In the genomic region with DNA sequence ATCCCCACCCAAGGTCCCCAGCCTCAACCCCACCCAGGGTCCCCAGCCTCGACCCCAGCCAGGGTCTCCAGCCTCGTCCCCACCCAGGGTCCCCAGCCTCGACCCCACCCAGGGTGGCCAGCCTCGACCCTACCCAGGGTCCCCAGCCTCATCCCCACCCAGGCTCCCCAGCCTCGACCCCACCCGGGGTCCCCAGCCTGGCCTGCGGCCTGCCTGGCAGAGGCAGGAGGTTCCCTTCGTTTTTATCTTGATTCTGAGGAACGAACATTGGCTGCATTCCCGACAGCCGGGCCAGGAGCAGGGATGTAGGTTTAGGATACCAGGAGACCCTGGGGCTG, we compare ENCODE assay signal across 26 cellular contexts.
"Had no signal": no experiment of that assay in that cellular context is flagged by ENCODE, and none has a peak within 500 bp of the region (broad histone marks: within the 10 kb centered on the region; RNA-seq: fewer than 3 reads in every experiment).

No MANE protein-coding gene starts in this region.

- DNase-seq: activated CD4-positive, alpha-beta memory T cell treated with anti-CD3 and anti-CD28 coated beads for 36 hours; activated CD4-positive, alpha-beta T cell treated with anti-CD3 and anti-CD28 coated beads, Interleukin-2, amount 10 ng/mL, durations not matched to agents 24 days and 14 days; activated CD4-positive, CD25-positive, alpha-beta regulatory T cell treated with anti-CD3 and anti-CD28 coated beads, Interleukin-2, amount 50 U/mL, for 72 hours; activated CD8-positive, alpha-beta memory T cell treated with anti-CD3 and anti-CD28 coated beads, Interleukin-2, amount 50 U/mL, for 48 hours; activated T-cell treated with anti-CD3 and anti-CD28 coated beads, Interleukin-2, amount 50 U/mL, for 24 hours; anterior cingulate cortex; body of pancreas; cerebellar nuclear complex; effector memory CD4-positive, alpha-beta T cell; stimulated activated CD4-positive, alpha-beta T cell treated with anti-CD3 and anti-CD28 coated beads, Interleukin-12 subunit alpha, Interleukin-12 subunit beta, amount 100 ng/mL, for 4 hours; stimulated activated CD4-positive, alpha-beta T cell treated with anti-CD3 and anti-CD28 coated beads, Interleukin-4, amount 100 ng/mL, for 1 hour; stimulated activated naive CD8-positive, alpha-beta T cell treated with anti-CD3 and anti-CD28 coated beads, Interleukin-15, Interleukin-2, amounts not matched to agents 100 U/mL and 50 U/mL, for 24 hours; T-helper 17 cell; T1000; uterus had no signal

- H3K4me3 ChIP-seq: body of pancreas, coronary artery, dorsolateral prefrontal cortex, hepatocyte, ovary, prostate gland, thoracic aorta, uterus had no signal

- H3K27ac ChIP-seq: body of pancreas, coronary artery, dorsolateral prefrontal cortex, hepatocyte, neutrophil, ovary, prostate gland, thoracic aorta, uterus had no signal

- H3K4me1 ChIP-seq: prostate gland, uterus had no signal

- H3K36me3 ChIP-seq: neutrophil, ovary, prostate gland, thoracic aorta, uterus had no signal

- ATAC-seq: body of pancreas; left lobe of liver; SK-N-SH treated with all-trans-retinoic acid at 6 μM for 48 hours; stimulated activated naive CD8-positive, alpha-beta T cell treated with anti-CD3 and anti-CD28 coated beads, Interleukin-15, Interleukin-2, amounts not matched to agents 100 U/mL and 50 U/mL, for 24 hours; T-helper 17 cell had no signal

- FAIRE-seq: frontal cortex, keratinocyte had no signal

- H3K27me3 ChIP-seq: hepatocyte, ovary, uterus had no signal

- H3K9me3 ChIP-seq: body of pancreas, neutrophil, ovary, prostate gland, thoracic aorta, uterus had no signal
